Comparison of ENCODE assay signal across 18 cellular contexts in genomic region chr16:81127051-81127450, GRCh38. TPM values are rescaled to one million over a fixed set of nuclear protein-coding genes. Genes with fewer than 3 reads are reported as not detected.
A peak's percentile ranks its signal among the peaks of the same experiment; 100 is the strongest.
DNase-seq lines count a peak whose midpoint lies in the region; ATAC-seq, FAIRE-seq and TF ChIP-seq lines count a peak whose summit lies in the region.
"Had no signal": no experiment of that assay in that cellular context is flagged by ENCODE, and none has a peak within 500 bp of the region (broad histone marks: within the 10 kb centered on the region; RNA-seq: fewer than 3 reads in every experiment).

No MANE protein-coding gene starts in this region.

- H3K9me3 ChIP-seq in astrocyte (ENCODE audit: insufficient read depth, low read depth, low read length): no peaks in the 10 kb centered on the region
- no peaks in the 10 kb centered on the region for H3K9me3 ChIP-seq in psoas muscle

- H3K36me3 Mint-ChIP-seq in astrocyte (ENCODE audit: low read depth, unreplicated experiment): peaks cover 2% of the 10 kb centered on the region
- no peaks in the 10 kb centered on the region for H3K36me3 Mint-ChIP-seq in activated CD4-positive, alpha-beta T cell treated with anti-CD3 and anti-CD28 coated beads for 36 hours (ENCODE audit: low read depth)

- no peak for TF ChIP-seq CTCF in astrocyte (IDR thresholded peaks at IDR 0.05; ENCODE audit: insufficient read depth, low read depth, low read length)
- no peak for TF ChIP-seq CTCF in psoas muscle (IDR thresholded peaks at IDR 0.05)

- no peak overlapping the region for H3K4me3 ChIP-seq in astrocyte (ENCODE audit: insufficient read depth, low read depth, low read length)
- H3K4me3 ChIP-seq in psoas muscle: no peak overlapping the region

- no peak overlapping the region for H3K4me3 Mint-ChIP-seq in astrocyte (ENCODE audit: unreplicated experiment)
- H3K4me3 Mint-ChIP-seq in activated CD4-positive, alpha-beta T cell treated with anti-CD3 and anti-CD28 coated beads for 36 hours: no peak overlapping the region

- H4K20me1 ChIP-seq in astrocyte (ENCODE audit: insufficient read depth, low read length): no peaks in the 10 kb centered on the region

- no peak overlapping the region for H3K4me2 ChIP-seq in astrocyte (ENCODE audit: low read length)

- H3K79me2 ChIP-seq in astrocyte (ENCODE audit: insufficient read depth, low read length): no peaks in the 10 kb centered on the region

- no peak for FAIRE-seq in astrocyte (lab: Jason Lieb, UNC)
- FAIRE-seq: RCC 7860 had no signal

- H3K27ac ChIP-seq in astrocyte (ENCODE audit: low read depth, low read length) (no peak overlapping the region), psoas muscle (no peak overlapping the region)

- intact Hi-C loops in activated CD4-positive, alpha-beta T cell treated with anti-CD3 and anti-CD28 coated beads for 36 hours (cut with DNase I, micrococcal nuclease): no loop called here
- intact Hi-C loops in psoas muscle (cut with DNase I): no loop called here

- H3K27me3 ChIP-seq in astrocyte (ENCODE audit: insufficient read depth, low read length) (no peaks in the 10 kb centered on the region), psoas muscle (ENCODE audit: insufficient read depth in 3 of 3, low read length in 2 of 3) (no peaks in the 10 kb centered on the region)

- H3K36me3 ChIP-seq in astrocyte (ENCODE audit: insufficient read depth, low read length): no peaks in the 10 kb centered on the region
- H3K36me3 ChIP-seq in psoas muscle (ENCODE audit: insufficient read depth in 1 of 2, low read depth in 1 of 2): no peaks in the 10 kb centered on the region

- H3K9ac ChIP-seq in astrocyte (ENCODE audit: low read length): no peak overlapping the region

- H3K4me1 ChIP-seq in astrocyte (ENCODE audit: insufficient read depth, low read length) (no peaks in the 10 kb centered on the region), psoas muscle (no peaks in the 10 kb centered on the region)

- POLR2A ChIA-PET in activated CD4-positive, alpha-beta T cell treated with anti-CD3 and anti-CD28 coated beads for 36 hours (lab: Charles Lee): no interaction called here

- peak overlapping the region; percentile 34 for H3K27ac Mint-ChIP-seq in astrocyte (ENCODE audit: unreplicated experiment)
- H3K27ac Mint-ChIP-seq in activated CD4-positive, alpha-beta T cell treated with anti-CD3 and anti-CD28 coated beads for 36 hours: no peak overlapping the region

- no peak for ATAC-seq in activated CD4-positive, alpha-beta T cell treated with anti-CD3 and anti-CD28 coated beads for 36 hours
- ATAC-seq in HG02763 (IDR thresholded peaks at IDR 0.05; ENCODE audit: unreplicated experiment) (no peak), psoas muscle (no peak)
- ATAC-seq: left ventricle myocardium superior had no signal

- no peaks in the 10 kb centered on the region for H3K9me3 Mint-ChIP-seq in astrocyte (ENCODE audit: unreplicated experiment)
- H3K9me3 Mint-ChIP-seq in activated CD4-positive, alpha-beta T cell treated with anti-CD3 and anti-CD28 coated beads for 36 hours (ENCODE audit: low read depth): no peaks in the 10 kb centered on the region

- peak; percentile 46 for DNase-seq in AG20443 (ENCODE audit: low spot score)
- peak; percentile 90 for DNase-seq in HT1080 (ENCODE audit: low read depth)
- DNase-seq in astrocyte (ENCODE audit: low read depth): no peak
- DNase-seq in islet precursor cell: peak; percentile 98
- no peak for DNase-seq in activated CD4-positive, alpha-beta T cell treated with anti-CD3 and anti-CD28 coated beads for 36 hours
- DNase-seq in NCI-H82 treated with DMSO at 0.1 percent for 48 hours (lab: John Stamatoyannopoulos, UW; ENCODE audit: unreplicated experiment): no peak
- DNase-seq in psoas muscle: no peak
- DNase-seq: activated CD4-positive, CD25-positive, alpha-beta regulatory T cell; activated effector memory CD4-positive, alpha-beta T cell treated with anti-CD3 and anti-CD28 coated beads, Interleukin-2, amount 50 U/mL, for 16 hours; C1 segment of cervical spinal cord; left ventricle myocardium superior; NCI-H1092; NCI-H82; stimulated activated CD4-positive, alpha-beta T cell treated with anti-CD3 and anti-CD28 coated beads, Interleukin-2, amount 100 ng/mL, for 48 hours; substantia nigra had no signal

- H2AFZ ChIP-seq in astrocyte (ENCODE audit: low read depth, low read length): no peak overlapping the region

- CTCF ChIA-PET in activated CD4-positive, alpha-beta T cell treated with anti-CD3 and anti-CD28 coated beads for 36 hours (lab: Charles Lee): interaction anchor here (0.6 kb wide), 1 partner anchor 625 kb away, joined by 3 read pairs; no protein-coding TSS in a partner anchor

- 57 to 85% (median 66%) methylated on average over 5 of the region's 5 CpGs for WGBS in psoas muscle, 3 donors

- peaks cover 6% of the 10 kb centered on the region for H3K4me1 Mint-ChIP-seq in astrocyte (ENCODE audit: low read depth, unreplicated experiment)
- no peaks in the 10 kb centered on the region for H3K4me1 Mint-ChIP-seq in activated CD4-positive, alpha-beta T cell treated with anti-CD3 and anti-CD28 coated beads for 36 hours

- peaks cover 5% of the 10 kb centered on the region for H3K27me3 Mint-ChIP-seq in astrocyte (ENCODE audit: low read depth, unreplicated experiment)
- no peaks in the 10 kb centered on the region for H3K27me3 Mint-ChIP-seq in activated CD4-positive, alpha-beta T cell treated with anti-CD3 and anti-CD28 coated beads for 36 hours

RNA-seq across cellular contexts. Expression of gene GCSH, which starts 30.9 kb away (rescaled TPM):
- 33.0 and 47.4 TPM in 2 replicates for total RNA-seq in HT1080 (2014; rRNA removed; shearing (Covaris generic))
- 47.4 and 53.2 TPM in 2 replicates for polyA plus RNA-seq in HT1080 (2015; cell fraction: cytosol; rRNA removed)
- 13.6 and 15.3 TPM in 2 replicates for polyA plus RNA-seq in HT1080 (2015; cell fraction: nucleus; rRNA removed)
- total RNA-seq in astrocyte (32.9 and 41.1 TPM in 2 replicates), psoas muscle (10 to 100 TPM; 29.1 to 51.5 (median 39.1) TPM)
- total RNA-seq in activated CD4-positive, alpha-beta T cell treated with anti-CD3 and anti-CD28 coated beads for 36 hours: 10 to 100 TPM; 22.2 to 24.9 TPM
- 10 to 100 TPM; 37.8 to 51.4 (median 48.9) TPM for polyA plus RNA-seq in psoas muscle

RNA-seq across cellular contexts. Expression of gene C16orf46, which starts 50.0 kb away (rescaled TPM):
- not detected in 2 replicates for total RNA-seq in HT1080 (2014; rRNA removed; shearing (Covaris generic))
- polyA plus RNA-seq in HT1080 (2015; cell fraction: cytosol; rRNA removed): 1.7 and 2.7 TPM in 2 replicates
- 0.85 and 7.2 TPM in 2 replicates for polyA plus RNA-seq in HT1080 (2015; cell fraction: nucleus; rRNA removed)
- total RNA-seq in astrocyte: 0.24 and 1.8 TPM in 2 replicates
- under 1 TPM; 0.28 to 0.34 TPM for total RNA-seq in activated CD4-positive, alpha-beta T cell treated with anti-CD3 and anti-CD28 coated beads for 36 hours
- total RNA-seq in psoas muscle: under 1 TPM; 0.27 to 0.63 (median 0.46) TPM
- polyA plus RNA-seq in psoas muscle: 1 to 10 TPM in 1 of 3 donors, under 1 TPM in 2; 0.06 to 1.3 (median 0.85) TPM
- total RNA-seq: osteocyte had no signal

Comparison
In these comparisons a context has a peak if more than half of its experiments do, and no peak if none do; other contexts are left out.
1. DNase-seq: peak in AG20443 (single experiment), HT1080 (single experiment) and islet precursor cell (single experiment); none in astrocyte (single experiment), activated CD4-positive, alpha-beta T cell treated with anti-CD3 and anti-CD28 coated beads for 36 hours (single experiment), NCI-H82 treated with DMSO at 0.1 percent for 48 hours (single experiment) and psoas muscle (0 of 2).